In the genomic region with DNA sequence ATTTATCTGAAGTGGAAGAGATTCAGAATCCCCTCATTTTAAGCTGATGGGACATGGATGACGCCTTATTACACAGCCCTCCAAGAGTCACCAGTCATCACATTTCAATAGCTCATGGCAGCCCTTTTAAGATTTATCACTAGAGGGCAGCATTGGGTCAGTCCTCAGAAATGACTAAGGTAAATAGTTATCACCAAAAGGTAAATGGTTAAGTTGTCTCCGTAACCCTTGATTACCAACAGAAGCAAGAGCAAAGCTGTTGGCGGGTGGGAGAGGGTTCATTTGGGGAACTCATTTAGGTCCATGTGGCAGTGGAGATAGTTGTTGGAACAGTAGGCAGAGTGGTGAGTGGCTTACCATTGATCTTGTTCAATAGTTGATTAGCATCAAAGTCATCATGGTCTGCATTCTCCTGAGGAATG, we compare ENCODE assay signal across 8 cellular contexts. TPM values are rescaled to one million over a fixed set of nuclear protein-coding genes. Genes with fewer than 3 reads are reported as not detected.
DNase-seq lines count a peak whose midpoint lies in the region; ATAC-seq, FAIRE-seq and TF ChIP-seq lines count a peak whose summit lies in the region.

No MANE protein-coding gene starts in this region.

- no peak overlapping the region for H3K9ac ChIP-seq in K562 (ENCODE audit: insufficient read depth in 1 of 2, low read depth in 2 of 2, low read length in 2 of 2)

- no peak for TF ChIP-seq EP300 in K562 (IDR thresholded peaks at IDR 0.05; ENCODE audit: low read length)

- no peaks in the 10 kb centered on the region for H3K9me3 ChIP-seq in K562 (replicated peaks; ENCODE audit: control insufficient read depth, insufficient read depth, low read depth, low read length)

- no peak overlapping the region for H3K4me3 ChIP-seq in K562

- no peaks in the 10 kb centered on the region for H3K9me1 ChIP-seq in K562 (ENCODE audit: control insufficient read depth, insufficient read depth, low read length)

- TF ChIP-seq POLR2A in K562 (conservative IDR thresholded peaks at IDR 0.05) = no peak

- CTCF ChIA-PET in K562 (lab: Yijun Ruan, JAX; ENCODE audit: low intra/inter-chr PET ratio) = interaction anchor here (0.6 to 2.5 kb wide), 4 partner anchors 171 to 401 kb away, joined by 3 to 27 read pairs (median 8); no protein-coding TSS in a partner anchor

- no peaks in the 10 kb centered on the region for H3K79me2 ChIP-seq in K562 (ENCODE audit: control insufficient read depth, insufficient read depth, low read length)

- intact Hi-C loops in K562 (cut with micrococcal nuclease) = loop anchor here (1.0 to 10.0 kb wide), 4 partner anchors 48 to 194 kb away; a partner anchor contains a TSS

- no TSS peak for BruUV-seq in K562 (replicated peaks; lab: Mats Ljungman, UMichigan)

- H3K27ac ChIP-seq in K562 (ENCODE audit: extremely low read depth, low read depth, low read length) = no peak overlapping the region

- 2% methylated on average over 3 of the region's 3 CpGs for WGBS in K562 (ENCODE audit: insufficient coverage, low coverage, missing lambda C conversion rate)

- peak; percentile 97 for TF ChIP-seq RAD21 in K562 (CRISPR knock-in tag; conservative IDR thresholded peaks at IDR 0.05 in 1 of 2, IDR thresholded peaks at IDR 0.05 in 1 of 2)

- H3K36me3 ChIP-seq in K562 (ENCODE audit: control insufficient read depth, insufficient read depth, low read length) = no peaks in the 10 kb centered on the region

- no peaks in the 10 kb centered on the region for H3K4me1 ChIP-seq in K562 (replicated peaks in 1 of 2; ENCODE audit: control insufficient read depth in 2 of 2, insufficient read depth in 2 of 2, low read length in 2 of 2)

- FAIRE-seq in RCC 7860 (lab: Jason Lieb, UNC) (peak; percentile 82), K562 (lab: Jason Lieb, UNC) (peak; percentile 80), islet of Langerhans (lab: Jason Lieb, UNC) (peak; percentile 21)

- no peak overlapping the region for H3K4me2 ChIP-seq in K562 (ENCODE audit: insufficient read depth, low read length)

- ATAC-seq in GM21529 (IDR thresholded peaks at IDR 0.05; ENCODE audit: unreplicated experiment) (peak; percentile 83), K562 (peak; percentile 95)

- peak; percentile 35 for DNase-seq in GDM1 (lab: John Stamatoyannopoulos, UW)
- peak; percentile 12 for DNase-seq in KG1 (lab: John Stamatoyannopoulos, UW)
- DNase-seq in RCC 7860 (ENCODE audit: low spot score) = peak; percentile 72
- peak; percentile 68 to 77 (median 69) for DNase-seq in K562 (ENCODE audit: extremely low read depth in 1 of 4, low spot score in 3 of 4)
- DNase-seq in stimulated activated CD4-positive, alpha-beta T cell treated with anti-CD3 and anti-CD28 coated beads, TNF-alpha, amount 100 ng/mL, for 24 hours (ENCODE audit: low read depth in 3 of 3) = peak in 2 of 3 experiments; percentile 9 to 21
- DNase-seq in occipital lobe (lab: John Stamatoyannopoulos, UW) = no peak

- H4K20me1 ChIP-seq in K562 (replicated peaks; ENCODE audit: control insufficient read depth, insufficient read depth, low read length) = no peaks in the 10 kb centered on the region

- POLR2A ChIA-PET in K562 (lab: Yijun Ruan, JAX) = interaction anchor here (0.5 to 0.8 kb wide), 4 partner anchors 44 to 286 kb away, joined by 3 read pairs; a partner anchor contains a TSS

- no peaks in the 10 kb centered on the region for H3K27me3 ChIP-seq in K562 (ENCODE audit: control insufficient read depth in 2 of 2, insufficient read depth in 2 of 2, low read length in 2 of 2)

- peak; percentile 80 to 96 (median 84) for TF ChIP-seq CTCF in K562 (IDR thresholded peaks at IDR 0.05 in 2 of 3, conservative IDR thresholded peaks at IDR 0.05 in 1 of 3; ENCODE audit: insufficient read depth in 2 of 3, low read depth in 1 of 3, low read length in 3 of 3)

- no peak overlapping the region for H2AFZ ChIP-seq in K562 (ENCODE audit: low read depth, low read length)

- in situ Hi-C loops in K562 (cut with MboI) = no loop called here

TF ChIP-seq in K562, 482 proteins besides CTCF, POLR2A, EP300 and RAD21 (continues in another document):
- TF ChIP-seq, protein P1, sequence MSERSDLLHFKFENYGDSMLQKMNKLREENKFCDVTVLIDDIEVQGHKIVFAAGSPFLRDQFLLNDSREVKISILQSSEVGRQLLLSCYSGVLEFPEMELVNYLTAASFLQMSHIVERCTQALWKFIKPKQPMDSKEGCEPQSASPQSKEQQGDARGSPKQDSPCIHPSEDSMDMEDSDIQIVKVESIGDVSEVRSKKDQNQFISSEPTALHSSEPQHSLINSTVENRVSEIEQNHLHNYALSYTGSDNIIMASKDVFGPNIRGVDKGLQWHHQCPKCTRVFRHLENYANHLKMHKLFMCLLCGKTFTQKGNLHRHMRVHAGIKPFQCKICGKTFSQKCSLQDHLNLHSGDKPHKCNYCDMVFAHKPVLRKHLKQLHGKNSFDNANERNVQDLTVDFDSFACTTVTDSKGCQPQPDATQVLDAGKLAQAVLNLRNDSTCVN (CRISPR knock-in tag; IDR thresholded peaks at IDR 0.05) = no peak
- TF ChIP-seq ZNF551 (CRISPR knock-in tag; IDR thresholded peaks at IDR 0.05) (no peak), KHSRP (IDR thresholded peaks at IDR 0.05) (no peak), HNRNPK (IDR thresholded peaks at IDR 0.05; ENCODE audit: low read depth, low read length, poor library complexity, severe bottlenecking) (no peak), POLR2AphosphoS2 (IDR thresholded peaks at IDR 0.05; ENCODE audit: low read length) (no peak), SAFB2 (IDR thresholded peaks at IDR 0.05; ENCODE audit: borderline replicate concordance, low read depth, low read length, severe bottlenecking) (no peak), NR1H2 (CRISPR knock-in tag; IDR thresholded peaks at IDR 0.05) (no peak), FOXA3 (CRISPR knock-in tag; conservative IDR thresholded peaks at IDR 0.05 in 1 of 2, IDR thresholded peaks at IDR 0.05 in 1 of 2) (no peak), MAFF (IDR thresholded peaks at IDR 0.05; ENCODE audit: low read length) (peak; percentile 65), KDM1A (IDR thresholded peaks at IDR 0.05) (no peak)
- TF ChIP-seq, protein P2, sequence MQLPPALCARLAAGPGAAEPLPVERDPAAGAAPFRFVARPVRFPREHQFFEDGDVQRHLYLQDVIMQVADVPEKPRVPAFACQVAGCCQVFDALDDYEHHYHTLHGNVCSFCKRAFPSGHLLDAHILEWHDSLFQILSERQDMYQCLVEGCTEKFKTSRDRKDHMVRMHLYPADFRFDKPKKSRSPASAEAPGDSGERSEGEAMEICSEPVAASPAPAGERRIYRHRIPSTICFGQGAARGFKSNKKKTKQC (CRISPR knock-in tag; IDR thresholded peaks at IDR 0.05) = no peak
- TF ChIP-seq, protein P3, sequence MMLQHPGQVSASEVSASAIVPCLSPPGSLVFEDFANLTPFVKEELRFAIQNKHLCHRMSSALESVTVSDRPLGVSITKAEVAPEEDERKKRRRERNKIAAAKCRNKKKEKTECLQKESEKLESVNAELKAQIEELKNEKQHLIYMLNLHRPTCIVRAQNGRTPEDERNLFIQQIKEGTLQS (IDR thresholded peaks at IDR 0.05) = no peak
- TF ChIP-seq, protein P3 (CRISPR knock-in tag; conservative IDR thresholded peaks at IDR 0.05) = 0 out of 2 replicates have a peak, but pooled peaks have one; percentile 15

RNA-seq across cellular contexts. Expression of a gene that starts 12.0 kb away (rescaled TPM):
- not detected in 2 replicates for total RNA-seq in K562 (2011; cell fraction: chromatin; rRNA removed; ENCODE audit: low replicate concordance)
- total RNA-seq in K562 (2011; cell fraction: nucleolus; rRNA removed) = not detected in 2 replicates
- total RNA-seq in K562 (2011; cell fraction: nucleoplasm; rRNA removed) = not detected in 2 replicates
- total RNA-seq in K562 (2014; rRNA removed) (not detected in 2 replicates), K562 (2014; rRNA removed; fragmentation: Illumina TruSeq; extraction: Trizol) (not detected in 2 replicates), K562 (2015; rRNA removed; fragmentation: Illumina TruSeq; extraction: Trizol) (not detected in 2 replicates), K562 (2021) (0.38 and 0.51 TPM in 2 replicates), occipital lobe (not detected)
- polyA plus RNA-seq in K562 (2011; rRNA removed) (not detected in 2 replicates), K562 (2014; fragmentation: Illumina TruSeq; extraction: Trizol) (not detected in 2 replicates), K562 (2014; fragmentation: Nextera tagmentation; extraction: Ambion mirVana) (under 1 TPM in 1 of 2 experiments, not detected in 1; 0.08 TPM), K562 (2014; rRNA removed) (not detected in 2 replicates)
- not detected in 2 replicates for polyA plus RNA-seq in K562 (2011; cell fraction: cytosol; rRNA removed)
- polyA plus RNA-seq in K562 (2011; cell fraction: nucleus; rRNA removed) = not detected in 2 replicates
- polyA plus RNA-seq in K562 (2012) = 0.07 and 0.14 TPM in 2 replicates
- not detected in 2 replicates for polyA minus RNA-seq in K562 (2011; rRNA and poly(A)+ RNA removed)
- polyA minus RNA-seq in K562 (2011; cell fraction: cytosol; rRNA and poly(A)+ RNA removed) = not detected in 2 replicates
- polyA minus RNA-seq in K562 (2011; cell fraction: nucleus; rRNA and poly(A)+ RNA removed) = not detected in 2 replicates

RNA-seq across cellular contexts. Expression of a gene that starts 48.5 kb away (rescaled TPM):
- total RNA-seq in K562 (2011; cell fraction: chromatin; rRNA removed; ENCODE audit: low replicate concordance) = 11.5 and 53.0 TPM in 2 replicates
- 5.7 and 12.1 TPM in 2 replicates for total RNA-seq in K562 (2011; cell fraction: nucleolus; rRNA removed)
- 28.8 and 31.8 TPM in 2 replicates for total RNA-seq in K562 (2011; cell fraction: nucleoplasm; rRNA removed)
- total RNA-seq in K562 (2014; rRNA removed) (8.1 and 14.2 TPM in 2 replicates), K562 (2014; rRNA removed; fragmentation: Illumina TruSeq; extraction: Trizol) (17.2 and 20.4 TPM in 2 replicates), K562 (2015; rRNA removed; fragmentation: Illumina TruSeq; extraction: Trizol) (9.9 and 10.5 TPM in 2 replicates), K562 (2021) (23.1 and 27.6 TPM in 2 replicates), occipital lobe (23.4 TPM)
- polyA plus RNA-seq in K562 (2011; rRNA removed) (3.2 and 6.6 TPM in 2 replicates), K562 (2014; fragmentation: Illumina TruSeq; extraction: Trizol) (26.2 and 28.8 TPM in 2 replicates), K562 (2014; fragmentation: Nextera tagmentation; extraction: Ambion mirVana) (10 to 100 TPM; 28.1 to 29.9 TPM), K562 (2014; rRNA removed) (18.2 and 24.1 TPM in 2 replicates)
- 2.0 and 3.6 TPM in 2 replicates for polyA plus RNA-seq in K562 (2011; cell fraction: cytosol; rRNA removed)
- polyA plus RNA-seq in K562 (2011; cell fraction: nucleus; rRNA removed) = 4.9 and 9.8 TPM in 2 replicates
- polyA plus RNA-seq in K562 (2012) = 15.3 and 19.3 TPM in 2 replicates
- polyA minus RNA-seq in K562 (2011; rRNA and poly(A)+ RNA removed) = 4.6 and 12.6 TPM in 2 replicates
- 2.9 and 6.3 TPM in 2 replicates for polyA minus RNA-seq in K562 (2011; cell fraction: cytosol; rRNA and poly(A)+ RNA removed)
- polyA minus RNA-seq in K562 (2011; cell fraction: nucleus; rRNA and poly(A)+ RNA removed) = 9.7 and 13.3 TPM in 2 replicates
